18 cellular contexts compared by ENCODE assay signal in the genomic region with DNA sequence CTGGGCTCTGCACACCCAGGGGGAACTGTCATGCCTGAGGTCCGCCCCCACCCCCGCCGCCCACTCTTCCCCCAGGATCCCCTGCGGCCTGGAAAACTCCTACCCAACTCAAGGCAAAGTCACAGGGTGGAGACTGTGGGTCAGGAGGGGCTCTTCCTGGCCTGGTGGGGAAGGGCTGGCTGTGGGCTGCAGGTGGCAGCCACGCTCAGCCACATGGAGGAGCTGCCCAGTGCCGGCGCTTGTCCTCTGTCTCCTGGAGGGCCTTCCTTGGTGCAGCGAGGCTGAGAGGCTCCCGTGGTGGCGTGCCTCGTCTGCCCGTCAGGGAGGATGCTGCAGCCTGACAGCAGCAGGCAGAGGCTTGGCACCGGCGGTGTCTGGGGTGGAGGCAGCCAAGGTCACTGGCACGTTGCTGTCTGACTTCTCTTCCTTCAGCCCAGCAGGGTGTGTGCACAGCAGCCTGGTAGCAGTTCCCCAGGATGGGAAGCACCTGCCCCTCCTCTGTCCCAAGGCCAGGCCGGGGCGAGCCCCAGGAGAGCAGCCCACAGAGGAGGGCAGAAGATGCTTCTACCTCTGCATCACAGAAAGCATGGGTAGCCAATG.
DNase-seq lines count a peak whose midpoint lies in the region; ATAC-seq and TF ChIP-seq lines count a peak whose summit lies in the region.
"Had no signal": no experiment of that assay in that cellular context is flagged by ENCODE, and none has a peak within 500 bp of the region (broad histone marks: within the 10 kb centered on the region; RNA-seq: fewer than 3 reads in every experiment).

No MANE protein-coding gene starts in this region.

- H3K4me3 Mint-ChIP-seq in stimulated activated naive CD8-positive, alpha-beta T cell treated with anti-CD3 and anti-CD28 coated beads, Interleukin-15, amount 100 ng/mL, for 72 hours = no peak overlapping the region
- no peak overlapping the region for H3K4me3 Mint-ChIP-seq in activated CD4-positive, alpha-beta T cell treated with anti-CD3 and anti-CD28 coated beads, Interleukin-2, amount 10 ng/mL, durations not matched to agents 24 days and 14 days
- H3K4me3 Mint-ChIP-seq in T-helper 2 cell treated with Interferon-gamma antibody and Interleukin-4, amounts not matched to agents 5 μg/mL and 100 μg/mL, for 36 hours = no peak overlapping the region
- H3K4me3 Mint-ChIP-seq: activated CD4-positive, alpha-beta T cell treated with anti-CD3 and anti-CD28 coated beads, Interleukin-2, amount 10 ng/mL, durations not matched to agents 7 days and 5 days; activated naive CD8-positive, alpha-beta T cell had no signal

- H3K23ac ChIP-seq in neuronal stem cell (ENCODE audit: low read depth, low read length, poor library complexity) = peak overlapping the region; percentile 81

- H2BK5ac ChIP-seq in neuronal stem cell (ENCODE audit: low read length) = peak overlapping the region; percentile 43

- no peak overlapping the region for H4K91ac ChIP-seq in neuronal stem cell (ENCODE audit: low read depth, low read length, poor library complexity)

- peak overlapping the region; percentile 58 for H2BK15ac ChIP-seq in neuronal stem cell (ENCODE audit: low read length)

- ATAC-seq in stimulated activated naive CD8-positive, alpha-beta T cell treated with anti-CD3 and anti-CD28 coated beads, Interleukin-15, amount 100 ng/mL, for 72 hours = peak; percentile 8
- ATAC-seq in stimulated activated naive CD8-positive, alpha-beta T cell treated with anti-CD3 and anti-CD28 coated beads, Interleukin-15, Interleukin-2, amounts not matched to agents 100 U/mL and 50 U/mL, for 24 hours = no peak
- ATAC-seq in HG03378 (IDR thresholded peaks at IDR 0.05; ENCODE audit: unreplicated experiment) = no peak
- ATAC-seq: left colon had no signal

- H3K9me3 Mint-ChIP-seq in stimulated activated naive CD8-positive, alpha-beta T cell treated with anti-CD3 and anti-CD28 coated beads, Interleukin-15, amount 100 ng/mL, for 72 hours = no peaks in the 10 kb centered on the region
- H3K9me3 Mint-ChIP-seq in activated CD4-positive, alpha-beta T cell treated with anti-CD3 and anti-CD28 coated beads, Interleukin-2, amount 10 ng/mL, durations not matched to agents 24 days and 14 days = no peaks in the 10 kb centered on the region
- no peaks in the 10 kb centered on the region for H3K9me3 Mint-ChIP-seq in T-helper 2 cell treated with Interferon-gamma antibody and Interleukin-4, amounts not matched to agents 5 μg/mL and 100 μg/mL, for 36 hours
- H3K9me3 Mint-ChIP-seq: activated CD4-positive, alpha-beta T cell treated with anti-CD3 and anti-CD28 coated beads, Interleukin-2, amount 10 ng/mL, durations not matched to agents 7 days and 5 days had no signal

- peaks cover 5% of the 10 kb centered on the region for H3K79me1 ChIP-seq in neuronal stem cell (ENCODE audit: low read depth, low read length)

- intact Hi-C loops in activated CD4-positive, alpha-beta T cell treated with anti-CD3 and anti-CD28 coated beads, Interleukin-2, amount 10 ng/mL, durations not matched to agents 24 days and 14 days (cut with micrococcal nuclease) = no loop called here

- H3K36me3 ChIP-seq in neuronal stem cell (replicated peaks in 1 of 2; ENCODE audit: control insufficient read depth in 2 of 2, insufficient read depth in 2 of 2, low read length in 2 of 2) = no peaks in the 10 kb centered on the region
- H3K36me3 ChIP-seq: gastrocnemius medialis, thoracic aorta had no signal

- peak overlapping the region; percentile 16 for H2BK12ac ChIP-seq in neuronal stem cell (ENCODE audit: low read length)

- H4K8ac ChIP-seq in neuronal stem cell (ENCODE audit: low read depth, low read length) = no peak overlapping the region

- no peak overlapping the region for H3K4me2 ChIP-seq in neuronal stem cell (ENCODE audit: insufficient read depth, low read length, poor library complexity, severe bottlenecking)

- H3K4me3 ChIP-seq in fibroblast of mammary gland (ENCODE audit: control insufficient read depth, low read depth, low read length) = no peak overlapping the region
- H3K4me3 ChIP-seq in neuronal stem cell (ENCODE audit: low read length in 2 of 2) = no peak overlapping the region
- H3K4me3 ChIP-seq: gastrocnemius medialis, thoracic aorta had no signal

- peaks cover 22% of the 10 kb centered on the region for H3K27me3 Mint-ChIP-seq in stimulated activated naive CD8-positive, alpha-beta T cell treated with anti-CD3 and anti-CD28 coated beads, Interleukin-15, amount 100 ng/mL, for 72 hours
- no peaks in the 10 kb centered on the region for H3K27me3 Mint-ChIP-seq in activated CD4-positive, alpha-beta T cell treated with anti-CD3 and anti-CD28 coated beads, Interleukin-2, amount 10 ng/mL, durations not matched to agents 24 days and 14 days
- H3K27me3 Mint-ChIP-seq in T-helper 2 cell treated with Interferon-gamma antibody and Interleukin-4, amounts not matched to agents 5 μg/mL and 100 μg/mL, for 36 hours (ENCODE audit: low read depth) = no peaks in the 10 kb centered on the region
- H3K27me3 Mint-ChIP-seq: activated CD4-positive, alpha-beta T cell treated with anti-CD3 and anti-CD28 coated beads, Interleukin-2, amount 10 ng/mL, durations not matched to agents 7 days and 5 days; activated naive CD8-positive, alpha-beta T cell had no signal

- H3K27ac ChIP-seq in neuronal stem cell (replicated peaks; ENCODE audit: low read length) = no peak overlapping the region

- H3K9me3 ChIP-seq in neuronal stem cell (replicated peaks in 1 of 2; ENCODE audit: control insufficient read depth in 2 of 2, insufficient read depth in 1 of 2, low read depth in 1 of 2, low read length in 2 of 2) = no peaks in the 10 kb centered on the region
- H3K9me3 ChIP-seq: gastrocnemius medialis, thoracic aorta had no signal

- H2BK120ac ChIP-seq in neuronal stem cell (ENCODE audit: low read depth, low read length) = no peak overlapping the region

- no CpG with 5 or more reads among the region's 17 CpGs for WGBS in neuronal stem cell (ENCODE audit: extremely low coverage in 2 of 2, insufficient read length in 2 of 2, insufficient replicate concordance in 1 of 2), 2 donors

- peak overlapping the region; percentile 89 for H3K14ac ChIP-seq in neuronal stem cell (ENCODE audit: low read length)

- peak overlapping the region; percentile 83 for H2AK5ac ChIP-seq in neuronal stem cell (ENCODE audit: low read depth, low read length)

- DNase-seq in stimulated activated naive CD8-positive, alpha-beta T cell treated with anti-CD3 and anti-CD28 coated beads, Interleukin-15, amount 100 ng/mL, for 72 hours = peak in 1 of 2 donors; percentile 5
- no peak for DNase-seq in stimulated activated naive CD8-positive, alpha-beta T cell treated with anti-CD3 and anti-CD28 coated beads, Interleukin-15, Interleukin-2, amounts not matched to agents 100 U/mL and 50 U/mL, for 24 hours
- peak; percentile 56 for DNase-seq in fibroblast of mammary gland (ENCODE audit: low read depth)
- DNase-seq in neuronal stem cell (ENCODE audit: low spot score) = no peak
- DNase-seq in activated CD4-positive, alpha-beta T cell treated with anti-CD3 and anti-CD28 coated beads, Interleukin-2, amount 10 ng/mL, durations not matched to agents 24 days and 14 days = no peak
- no peak for DNase-seq in activated gamma-delta T cell (lab: John Stamatoyannopoulos, UW)
- DNase-seq in T-helper 2 cell treated with Interferon-gamma antibody and Interleukin-4, amounts not matched to agents 5 μg/mL and 100 μg/mL, for 36 hours (ENCODE audit: low spot score) = no peak
- DNase-seq: activated CD4-positive, alpha-beta T cell treated with anti-CD3 and anti-CD28 coated beads, Interleukin-2, amount 10 ng/mL, durations not matched to agents 7 days and 5 days; C1 segment of cervical spinal cord; gastrocnemius medialis; NCI-H1436; NCI-H774; SW 1271 had no signal

- peak overlapping the region; percentile 55 for H3K9ac ChIP-seq in neuronal stem cell (ENCODE audit: low read depth, low read length, poor library complexity)

- H3K36me3 Mint-ChIP-seq in activated CD4-positive, alpha-beta T cell treated with anti-CD3 and anti-CD28 coated beads, Interleukin-2, amount 10 ng/mL, durations not matched to agents 24 days and 14 days (ENCODE audit: low read depth) = no peaks in the 10 kb centered on the region
- no peaks in the 10 kb centered on the region for H3K36me3 Mint-ChIP-seq in T-helper 2 cell treated with Interferon-gamma antibody and Interleukin-4, amounts not matched to agents 5 μg/mL and 100 μg/mL, for 36 hours (ENCODE audit: low read depth)
- H3K36me3 Mint-ChIP-seq: activated naive CD8-positive, alpha-beta T cell had no signal

- H3K27me3 ChIP-seq in neuronal stem cell (ENCODE audit: control insufficient read depth in 3 of 3, insufficient read depth in 3 of 3, low read depth in 1 of 3, low read length in 3 of 3) = peaks cover 0 to 5% (median 0%) of the 10 kb centered on the region in 3 experiments
- H3K27me3 ChIP-seq: gastrocnemius medialis had no signal

- H2AFZ ChIP-seq in neuronal stem cell (ENCODE audit: low read length) = no peak overlapping the region

- no peaks in the 10 kb centered on the region for H3K4me1 Mint-ChIP-seq in stimulated activated naive CD8-positive, alpha-beta T cell treated with anti-CD3 and anti-CD28 coated beads, Interleukin-15, amount 100 ng/mL, for 72 hours
- H3K4me1 Mint-ChIP-seq in activated CD4-positive, alpha-beta T cell treated with anti-CD3 and anti-CD28 coated beads, Interleukin-2, amount 10 ng/mL, durations not matched to agents 24 days and 14 days = no peaks in the 10 kb centered on the region
- no peaks in the 10 kb centered on the region for H3K4me1 Mint-ChIP-seq in T-helper 2 cell treated with Interferon-gamma antibody and Interleukin-4, amounts not matched to agents 5 μg/mL and 100 μg/mL, for 36 hours (ENCODE audit: low read depth)
- H3K4me1 Mint-ChIP-seq: activated CD4-positive, alpha-beta T cell treated with anti-CD3 and anti-CD28 coated beads, Interleukin-2, amount 10 ng/mL, durations not matched to agents 7 days and 5 days had no signal

- H3K27ac Mint-ChIP-seq in stimulated activated naive CD8-positive, alpha-beta T cell treated with anti-CD3 and anti-CD28 coated beads, Interleukin-15, amount 100 ng/mL, for 72 hours = no peak overlapping the region
- H3K27ac Mint-ChIP-seq in activated CD4-positive, alpha-beta T cell treated with anti-CD3 and anti-CD28 coated beads, Interleukin-2, amount 10 ng/mL, durations not matched to agents 24 days and 14 days = no peak overlapping the region
- H3K27ac Mint-ChIP-seq in T-helper 2 cell treated with Interferon-gamma antibody and Interleukin-4, amounts not matched to agents 5 μg/mL and 100 μg/mL, for 36 hours = no peak overlapping the region
- H3K27ac Mint-ChIP-seq: activated CD4-positive, alpha-beta T cell treated with anti-CD3 and anti-CD28 coated beads, Interleukin-2, amount 10 ng/mL, durations not matched to agents 7 days and 5 days; activated naive CD8-positive, alpha-beta T cell; progenitor cell of endocrine pancreas had no signal

- peaks cover 0 to 8% of the 10 kb centered on the region in 2 donors for H3K4me1 ChIP-seq in neuronal stem cell (ENCODE audit: control insufficient read depth in 2 of 2, insufficient read depth in 1 of 2, low read depth in 1 of 2, low read length in 2 of 2)

- TF ChIP-seq CTCF in fibroblast of mammary gland (conservative IDR thresholded peaks at IDR 0.05; ENCODE audit: control insufficient read depth, insufficient read depth, low read depth, low read length) = no peak

- H3K4ac ChIP-seq in neuronal stem cell (ENCODE audit: low read length) = no peak overlapping the region

- H3K18ac ChIP-seq in neuronal stem cell (ENCODE audit: low read length) = peak overlapping the region; percentile 71
